Comparison of ENCODE assay signal across 24 cellular contexts in the genomic region with DNA sequence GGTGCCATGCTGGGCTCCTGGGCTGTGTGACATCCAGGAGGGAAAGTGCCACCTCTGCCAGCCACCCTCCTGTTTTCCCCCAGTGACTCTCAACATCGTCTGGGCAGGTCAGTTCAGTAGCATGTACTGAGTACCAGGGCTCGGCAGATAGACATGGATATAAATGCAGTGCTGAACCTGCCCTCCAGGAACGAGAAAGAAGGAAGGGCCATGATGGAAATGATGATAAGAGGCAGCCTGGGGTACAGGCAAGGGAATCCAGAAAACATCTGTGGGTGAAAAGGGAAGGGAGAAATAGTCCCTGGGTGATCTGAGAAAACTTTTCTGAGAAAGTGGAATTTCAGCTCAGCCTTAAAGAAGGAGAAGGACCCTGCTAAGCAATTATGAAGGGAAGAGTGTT. TPM values are rescaled to one million over a fixed set of nuclear protein-coding genes. Genes with fewer than 3 reads are reported as not detected.
"Had no signal": no experiment of that assay in that cellular context is flagged by ENCODE, and none has a peak within 500 bp of the region (broad histone marks: within the 10 kb centered on the region; RNA-seq: fewer than 3 reads in every experiment).

No MANE protein-coding gene starts in this region.

- H3K4me2 ChIP-seq: smooth muscle cell had no signal

- H3K9me3 ChIP-seq: gastrocnemius medialis, neutrophil, prostate gland, transverse colon had no signal

- H3K4me1 Mint-ChIP-seq: natural killer cell had no signal

- H3K36me3 Mint-ChIP-seq: activated naive CD8-positive, alpha-beta T cell; natural killer cell had no signal

- H3K27ac Mint-ChIP-seq: activated naive CD8-positive, alpha-beta T cell; natural killer cell; T-helper 1 cell treated with Interleukin-12 subunit alpha and Interleukin-12 subunit beta and Interleukin-4 antibody, amounts not matched to agents 30 μg/mL and 1 μg/mL, for 36 hours had no signal

- H3K27me3 Mint-ChIP-seq: activated naive CD8-positive, alpha-beta T cell had no signal

- H3K4me3 ChIP-seq: gastrocnemius medialis, prostate gland, smooth muscle cell, transverse colon had no signal

- H3K36me3 ChIP-seq: brain microvascular endothelial cell, gastrocnemius medialis, neutrophil, prostate gland, transverse colon had no signal

- DNase-seq: activated CD4-positive, alpha-beta T cell treated with anti-CD3 and anti-CD28 coated beads for 4 hours; activated CD4-positive, alpha-beta T cell treated with anti-CD3 and anti-CD28 coated beads, Interleukin-2, amount 50 U/mL, for 48 hours; activated CD8-positive, alpha-beta memory T cell treated with anti-CD3 and anti-CD28 coated beads for 24 hours; activated effector memory CD4-positive, alpha-beta T cell treated with Interleukin-2 at 50 U/mL for 16 hours; activated naive CD4-positive, alpha-beta T cell treated with Interleukin-2 at 50 U/mL for 16 hours; aorta; brain microvascular endothelial cell; dermis blood vessel endothelial cell; effector CD8-positive, alpha-beta T cell; gastrocnemius medialis; glutamatergic neuron; natural killer cell; retina; stimulated activated CD4-positive, alpha-beta T cell treated with anti-CD3 and anti-CD28 coated beads, Interleukin-1b, Interleukin-23, amount 100 ng/mL, for 48 hours; stimulated activated naive CD4-positive, alpha-beta T cell; SW 1271; T-helper 9 cell; transverse colon had no signal

- H3K4me3 Mint-ChIP-seq: activated naive CD8-positive, alpha-beta T cell; natural killer cell; T-helper 1 cell treated with Interleukin-12 subunit alpha and Interleukin-12 subunit beta and Interleukin-4 antibody, amounts not matched to agents 30 μg/mL and 1 μg/mL, for 36 hours had no signal

- H3K9me3 Mint-ChIP-seq: natural killer cell; T-helper 1 cell treated with Interleukin-12 subunit alpha and Interleukin-12 subunit beta and Interleukin-4 antibody, amounts not matched to agents 30 μg/mL and 1 μg/mL, for 36 hours had no signal

- H3K27ac ChIP-seq: brain microvascular endothelial cell, gastrocnemius medialis, neutrophil, prostate gland had no signal

- H3K4me1 ChIP-seq: gastrocnemius medialis had no signal

- H3K27me3 ChIP-seq: brain microvascular endothelial cell, transverse colon had no signal

RNA-seq across cellular contexts. Expression of a gene that starts 12.1 kb away (rescaled TPM):
- total RNA-seq: dermis blood vessel endothelial cell, gastrocnemius medialis, natural killer cell, sciatic nerve had no signal
